Comparison of ENCODE assay signal across 8 cellular contexts in the genomic region with DNA sequence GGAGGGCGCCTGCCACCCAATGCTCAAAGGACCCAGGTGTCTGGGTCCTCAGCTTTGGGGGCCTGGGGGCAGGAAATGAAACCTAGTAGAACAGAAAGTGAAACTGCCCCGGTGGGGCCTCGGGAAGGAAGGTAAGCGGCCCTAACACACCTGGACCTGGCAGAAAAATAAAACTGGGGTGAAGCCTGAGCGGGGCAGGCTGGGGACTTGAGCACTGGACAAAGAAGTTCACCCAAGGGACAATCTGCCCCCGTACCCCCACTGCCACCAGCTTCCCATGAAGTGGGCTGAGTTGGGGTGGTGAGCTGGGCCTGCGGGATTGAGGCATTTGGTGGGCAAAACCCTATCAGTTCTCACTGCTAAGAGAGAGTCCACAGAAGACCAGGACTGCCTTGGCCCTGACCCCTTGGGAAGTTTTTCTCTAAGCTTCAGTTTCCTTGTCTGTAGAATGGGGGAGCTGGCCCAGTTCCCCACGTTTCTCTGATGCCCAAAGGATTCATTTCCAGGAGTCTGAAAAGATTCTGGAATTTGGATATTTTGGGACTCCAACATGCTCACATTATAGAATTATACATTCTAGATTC. TPM values are rescaled to one million over a fixed set of nuclear protein-coding genes. Genes with fewer than 3 reads are reported as not detected.
DNase-seq lines count a peak whose midpoint lies in the region; ATAC-seq and TF ChIP-seq lines count a peak whose summit lies in the region.

No MANE protein-coding gene starts in this region.

- ATAC-seq in foreskin keratinocyte = peak; percentile 36
- ATAC-seq in HG02623 (IDR thresholded peaks at IDR 0.05; ENCODE audit: unreplicated experiment) = no peak
- ATAC-seq in HG02981 (IDR thresholded peaks at IDR 0.05; ENCODE audit: unreplicated experiment) = no peak
- no peak for ATAC-seq in GM21576 (IDR thresholded peaks at IDR 0.05; ENCODE audit: unreplicated experiment)

- H3K9ac ChIP-seq in BLaER1 treated with 17β-estradiol and CSF1 and Interleukin-3, amounts not matched to agents 10 nM and 100 nM = peak overlapping the region; percentile 82 to 93 (median 90)
- H3K9ac ChIP-seq in skeletal muscle satellite cell (ENCODE audit: low read depth, low read length) = peak overlapping the region; percentile 94

- no peaks in the 10 kb centered on the region for H3K27me3 ChIP-seq in BLaER1 treated with 17β-estradiol and CSF1 and Interleukin-3, amounts not matched to agents 10 nM and 100 nM
- H3K27me3 ChIP-seq in foreskin keratinocyte = no peaks in the 10 kb centered on the region
- no peaks in the 10 kb centered on the region for H3K27me3 ChIP-seq in skeletal muscle satellite cell (ENCODE audit: control insufficient read depth, insufficient read depth, low read length)

- no peaks in the 10 kb centered on the region for H3K9me3 ChIP-seq in BLaER1 treated with 17β-estradiol and CSF1 and Interleukin-3, amounts not matched to agents 10 nM and 100 nM (replicated peaks in 1 of 11)
- H3K9me3 ChIP-seq in skeletal muscle satellite cell (replicated peaks; ENCODE audit: low read length) = no peaks in the 10 kb centered on the region

- peak overlapping the region; percentile 82 to 93 (median 90) for H3K4me3 ChIP-seq in BLaER1 treated with 17β-estradiol and CSF1 and Interleukin-3, amounts not matched to agents 10 nM and 100 nM
- H3K4me3 ChIP-seq in skeletal muscle satellite cell (ENCODE audit: low read length) = peak overlapping the region; percentile 73

- peaks cover 11 to 36% (median 31%) of the 10 kb centered on the region in 11 experiments for H3K36me3 ChIP-seq in BLaER1 treated with 17β-estradiol and CSF1 and Interleukin-3, amounts not matched to agents 10 nM and 100 nM
- H3K36me3 ChIP-seq in skeletal muscle satellite cell (ENCODE audit: insufficient read depth, low read length) = peaks cover 16% of the 10 kb centered on the region

- H3K27ac ChIP-seq in BLaER1 treated with 17β-estradiol and CSF1 and Interleukin-3, amounts not matched to agents 10 nM and 100 nM = peak overlapping the region in 10 of 11 experiments; percentile 56 to 95 (median 88); a peak in 19 of 22 replicates
- peak overlapping the region; percentile 98 for H3K27ac ChIP-seq in foreskin keratinocyte

- H3K4me2 ChIP-seq in BLaER1 treated with 17β-estradiol and CSF1 and Interleukin-3, amounts not matched to agents 10 nM and 100 nM = peak overlapping the region; percentile 95 to 100 (median 98)
- peak overlapping the region; percentile 100 for H3K4me2 ChIP-seq in skeletal muscle satellite cell (ENCODE audit: low read length)

- H3K4me1 ChIP-seq in BLaER1 treated with 17β-estradiol and CSF1 and Interleukin-3, amounts not matched to agents 10 nM and 100 nM = peaks cover 39 to 77% (median 74%) of the 10 kb centered on the region in 10 experiments
- H3K4me1 ChIP-seq in foreskin keratinocyte = no peaks in the 10 kb centered on the region
- peaks cover 19% of the 10 kb centered on the region for H3K4me1 ChIP-seq in skeletal muscle satellite cell (ENCODE audit: control insufficient read depth, insufficient read depth, low read length)

- peak; percentile 92 for DNase-seq in HT-29 (ENCODE audit: low spot score)
- peak; percentile 28 for DNase-seq in activated T-cell treated with anti-CD3 and anti-CD28 coated beads for 24 hours (ENCODE audit: low read depth)
- DNase-seq in foreskin keratinocyte = peak in 1 of 2 donors; percentile 43

- TF ChIP-seq CTCF in foreskin keratinocyte (conservative IDR thresholded peaks at IDR 0.05) = no peak

- H4K20me1 ChIP-seq in BLaER1 treated with 17β-estradiol and CSF1 and Interleukin-3, amounts not matched to agents 10 nM and 100 nM = peaks cover 23 to 67% (median 44%) of the 10 kb centered on the region in 11 experiments; a peak in 18 of 22 replicates

RNA-seq across cellular contexts. Expression of a gene that starts 2.3 kb away (rescaled TPM):
- total RNA-seq in HT-29 (2014; rRNA removed; shearing (Covaris generic)) = 76.0 and 83.3 TPM in 2 replicates
- total RNA-seq in foreskin keratinocyte = 40.8 and 44.6 TPM in 2 replicates
- 47.2 and 50.4 TPM in 2 replicates for polyA plus RNA-seq in foreskin keratinocyte
- total RNA-seq in skeletal muscle satellite cell (2012; rRNA removed) = 7.1 and 7.6 TPM in 2 replicates

RNA-seq across cellular contexts. Expression of a gene that starts 31.2 kb away (rescaled TPM):
- 30.7 and 30.8 TPM in 2 replicates for total RNA-seq in HT-29 (2014; rRNA removed; shearing (Covaris generic))
- total RNA-seq in foreskin keratinocyte = 11.9 and 14.8 TPM in 2 replicates
- 9.9 and 10.0 TPM in 2 replicates for polyA plus RNA-seq in foreskin keratinocyte
- 19.9 and 20.3 TPM in 2 replicates for total RNA-seq in skeletal muscle satellite cell (2012; rRNA removed)

RNA-seq across cellular contexts. Expression of a gene that starts 31.6 kb away (rescaled TPM):
- total RNA-seq in HT-29 (2014; rRNA removed; shearing (Covaris generic)) = 229 and 268 TPM in 2 replicates
- total RNA-seq in foreskin keratinocyte = 66.6 and 68.4 TPM in 2 replicates
- 58.0 and 58.2 TPM in 2 replicates for polyA plus RNA-seq in foreskin keratinocyte
- 50.4 and 57.7 TPM in 2 replicates for total RNA-seq in skeletal muscle satellite cell (2012; rRNA removed)

RNA-seq across cellular contexts. Expression of a gene that starts 53.6 kb away (rescaled TPM):
- 0.29 and 0.38 TPM in 2 replicates for total RNA-seq in HT-29 (2014; rRNA removed; shearing (Covaris generic))
- total RNA-seq in foreskin keratinocyte = 0.04 TPM in 1 of 2 replicates, not detected in the other
- 0.02 and 0.06 TPM in 2 replicates for polyA plus RNA-seq in foreskin keratinocyte
- total RNA-seq in skeletal muscle satellite cell (2012; rRNA removed) = 1.3 and 1.5 TPM in 2 replicates
